8 cellular contexts compared by ENCODE assay signal in the genomic region with DNA sequence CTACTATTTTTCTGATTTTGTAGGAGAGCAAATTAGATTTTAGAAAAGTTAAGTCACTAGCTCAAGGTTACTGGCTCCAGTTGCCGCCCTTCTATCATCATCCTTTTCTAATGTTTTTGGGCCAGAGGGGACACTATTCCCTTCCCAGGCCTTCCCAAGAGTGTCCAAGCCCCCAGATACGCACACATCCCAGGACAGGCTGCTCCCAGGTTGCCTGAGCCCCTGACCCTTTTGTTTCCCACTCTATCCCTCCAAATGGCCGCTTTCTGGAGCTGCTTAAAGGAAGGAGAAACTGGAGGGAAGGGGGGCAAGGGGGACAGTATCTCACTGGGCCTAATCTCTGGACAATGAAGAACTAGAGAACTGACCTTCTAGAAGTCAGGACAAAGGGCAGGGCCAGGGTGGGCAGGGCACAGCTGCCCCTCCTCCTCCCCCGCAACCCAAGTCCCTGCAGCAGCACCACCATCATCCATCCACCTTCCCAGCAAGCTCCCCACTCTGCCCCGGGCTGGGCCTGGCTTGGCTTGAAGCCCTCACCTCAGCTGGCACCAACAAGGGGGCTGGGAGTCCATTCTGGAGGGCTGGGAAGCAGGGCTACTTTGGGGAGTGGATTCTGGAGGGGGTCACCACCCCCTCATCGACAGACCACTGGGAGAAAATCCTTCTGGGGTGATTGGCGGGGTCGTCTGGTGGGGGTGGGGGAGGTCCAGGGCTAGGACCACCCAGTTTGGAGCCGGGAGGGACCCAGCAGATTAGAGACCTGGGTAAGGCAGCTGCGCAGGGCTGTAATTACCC. TPM values are rescaled to one million over a fixed set of nuclear protein-coding genes. Genes with fewer than 3 reads are reported as not detected.
A peak's percentile ranks its signal among the peaks of the same experiment; 100 is the strongest.
DNase-seq lines count a peak whose midpoint lies in the region; ATAC-seq and TF ChIP-seq lines count a peak whose summit lies in the region.

No MANE protein-coding gene starts in this region.

- H3K36me3 ChIP-seq in GM06990 (ENCODE audit: control insufficient read depth, insufficient read depth, low read length) (no peaks in the 10 kb centered on the region; the same call in none of the 2 replicates), Panc1 (ENCODE audit: control insufficient read depth, insufficient read depth, low read length) (peaks cover 2% of the 10 kb centered on the region), neural progenitor cell (no peaks in the 10 kb centered on the region)

- peaks cover 5% of the 10 kb centered on the region for H3K27me3 Mint-ChIP-seq in neural progenitor cell (ENCODE audit: insufficient read depth, low read depth)

- H3K4me2 ChIP-seq in neural progenitor cell: peak overlapping the region; percentile 93

- peaks cover 33% of the 10 kb centered on the region for H3K79me2 ChIP-seq in neural progenitor cell (ENCODE audit: low read depth)

- no peak for TF ChIP-seq CTCF in GM06990 (IDR thresholded peaks at IDR 0.05; ENCODE audit: insufficient read depth, low read length, poor library complexity, severe bottlenecking)
- no peak for TF ChIP-seq CTCF in Panc1 (IDR thresholded peaks at IDR 0.05)
- no peak for TF ChIP-seq CTCF in neural progenitor cell (IDR thresholded peaks at IDR 0.05)

- in situ Hi-C loops in Panc1 (cut with HindIII; ENCODE audit: low pct_unique_long_range_greater_than_20kb, low sequenced_read_pairs): no loop called here

- H3K4me3 Mint-ChIP-seq in neural progenitor cell: peak overlapping the region; percentile 90

- ATAC-seq in Panc1 (no peak), GM21447 (IDR thresholded peaks at IDR 0.05; ENCODE audit: unreplicated experiment) (no peak), GM21619 (IDR thresholded peaks at IDR 0.05; ENCODE audit: unreplicated experiment) (no peak)

- H3F3A ChIP-seq in neural progenitor cell (ENCODE audit: low read depth): peaks cover 69% of the 10 kb centered on the region

- no peaks in the 10 kb centered on the region for H3K9me3 Mint-ChIP-seq in neural progenitor cell

- CTCF ChIA-PET in Panc1 (lab: Charles Lee): interaction anchor here (0.5 kb wide), 1 partner anchor 268 kb away, joined by 3 read pairs; no protein-coding TSS in a partner anchor

- intact Hi-C loops in Panc1 (cut with micrococcal nuclease; ENCODE audit: unreplicated experiment): no loop called here

- peaks cover 67% of the 10 kb centered on the region for H3K4me1 Mint-ChIP-seq in neural progenitor cell

- no TSS peak for BruUV-seq in Panc1 (replicated peaks; lab: Mats Ljungman, UMichigan)

- POLR2A ChIA-PET in Panc1 (lab: Charles Lee): no interaction called here

- peaks cover 58% of the 10 kb centered on the region for H3K4me1 ChIP-seq in Panc1 (ENCODE audit: control insufficient read depth, insufficient read depth, low read length)
- peaks cover 40% of the 10 kb centered on the region for H3K4me1 ChIP-seq in neural progenitor cell

- peaks cover 31% of the 10 kb centered on the region for H4K20me1 ChIP-seq in neural progenitor cell (ENCODE audit: low read depth)

- H3K4me3 ChIP-seq in GM06990 (replicated peaks; ENCODE audit: low read depth, low read length) (peak overlapping the region; percentile 95), Panc1 (ENCODE audit: low read depth in 2 of 2, low read length in 2 of 2) (peak overlapping the region; percentile 87), neural progenitor cell (peak overlapping the region; percentile 99)

- no peak overlapping the region for H2AFZ ChIP-seq in neural progenitor cell (replicated peaks)

- H3K9me3 ChIP-seq in Panc1 (ENCODE audit: control insufficient read depth, insufficient read depth, low read depth, low read length): no peaks in the 10 kb centered on the region
- no peaks in the 10 kb centered on the region for H3K9me3 ChIP-seq in neural progenitor cell (ENCODE audit: low read depth)

- H3K27ac ChIP-seq in Panc1 (ENCODE audit: low read length) (peak overlapping the region; percentile 90), epithelial cell of prostate (peak overlapping the region; percentile 98), neural progenitor cell (peak overlapping the region; percentile 95)

- no peak overlapping the region for H3K9ac ChIP-seq in neural progenitor cell

- H3K36me3 Mint-ChIP-seq in neural progenitor cell: peaks cover 15% of the 10 kb centered on the region

- DNase-seq in GM06990 (ENCODE audit: extremely low read depth, insufficient read length) (no peak), Panc1 (ENCODE audit: low read depth, low spot score) (no peak), epithelial cell of prostate (ENCODE audit: low read depth, low spot score) (no peak), neural progenitor cell (ENCODE audit: low spot score) (peak; percentile 93), GDM1 (lab: John Stamatoyannopoulos, UW) (no peak)
- no peak for DNase-seq in activated effector memory CD4-positive, alpha-beta T cell treated with Interleukin-2 at 50 U/mL for 16 hours

- peak overlapping the region; percentile 85 for H3K27ac Mint-ChIP-seq in neural progenitor cell

- no peaks in the 10 kb centered on the region for H3K27me3 ChIP-seq in GM06990 (replicated peaks; ENCODE audit: control insufficient read depth, insufficient read depth, low read length)
- H3K27me3 ChIP-seq in Panc1 (ENCODE audit: control insufficient read depth, insufficient read depth, low read length): no peaks in the 10 kb centered on the region
- H3K27me3 ChIP-seq in neural progenitor cell: peaks cover 15% of the 10 kb centered on the region

RNA-seq across cellular contexts. Expression of gene MAP7D1, which starts 1.0 kb away (rescaled TPM):
- 212 TPM for total RNA-seq in Panc1 (2021; ENCODE audit: unreplicated experiment)
- 223 TPM for polyA plus RNA-seq in Panc1 (2012; ENCODE audit: insufficient read length)
- 35.0 and 81.1 TPM in 2 replicates for total RNA-seq in neural progenitor cell (ENCODE audit: low replicate concordance)

RNA-seq across cellular contexts. Expression of gene TRAPPC3, which starts 5.7 kb away (rescaled TPM):
- 98.7 TPM for total RNA-seq in Panc1 (2021; ENCODE audit: unreplicated experiment)
- polyA plus RNA-seq in Panc1 (2012; ENCODE audit: insufficient read length): 150 TPM
- total RNA-seq in neural progenitor cell (ENCODE audit: low replicate concordance): 44.9 and 69.4 TPM in 2 replicates

RNA-seq across cellular contexts. Expression of gene COL8A2, which starts 29.9 kb away (rescaled TPM):
- total RNA-seq in Panc1 (2021; ENCODE audit: unreplicated experiment): 1.2 TPM
- 1.9 TPM for polyA plus RNA-seq in Panc1 (2012; ENCODE audit: insufficient read length)
- 0.06 TPM in 1 of 2 replicates, not detected in the other for total RNA-seq in neural progenitor cell (ENCODE audit: low replicate concordance)
